In the genomic region with DNA sequence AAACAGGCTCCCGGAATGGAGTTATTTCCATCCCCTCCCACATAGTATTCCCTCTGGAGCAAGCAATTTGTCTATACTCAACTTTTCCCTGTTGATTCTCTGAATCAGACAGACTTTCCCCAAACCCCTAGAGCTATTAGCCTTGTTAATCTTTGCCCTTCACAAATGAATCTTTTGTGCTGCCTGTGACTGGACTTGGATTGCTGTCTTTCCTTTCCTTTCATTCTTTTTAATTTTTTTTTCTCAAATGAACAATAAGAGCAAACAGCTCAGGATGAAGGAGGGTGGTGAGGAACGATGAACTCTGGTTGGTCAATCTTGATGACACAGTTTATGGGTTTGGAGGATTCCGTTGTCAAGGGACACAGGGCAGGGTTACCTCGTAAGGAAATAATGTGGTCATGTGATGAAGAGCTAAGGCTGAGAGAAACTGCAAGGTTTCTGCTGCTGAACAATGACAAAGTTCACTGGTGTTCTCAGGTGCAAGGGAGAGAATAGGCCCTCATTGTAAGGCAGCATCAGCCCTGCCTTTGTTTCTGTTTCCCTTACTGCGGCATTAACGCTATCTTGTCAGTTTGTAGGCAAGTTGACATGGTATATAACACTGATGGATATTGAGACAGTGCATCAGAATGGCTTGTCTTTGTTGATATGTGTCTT, we compare ENCODE assay signal across 13 cellular contexts.
DNase-seq lines count a peak whose midpoint lies in the region; ATAC-seq and TF ChIP-seq lines count a peak whose summit lies in the region.
"Had no signal": no experiment of that assay in that cellular context is flagged by ENCODE, and none has a peak within 500 bp of the region (broad histone marks: within the 10 kb centered on the region; RNA-seq: fewer than 3 reads in every experiment).

No MANE protein-coding gene starts in this region.

- CTCF ChIA-PET in activated naive CD4-positive, alpha-beta T cell treated with anti-CD3 and anti-CD28 coated beads, Interleukin-2, amount 10 ng/mL, durations not matched to agents 7 days and 5 days (lab: Charles Lee): no interaction called here

- H3K27ac ChIP-seq in right atrium auricular region: no peak overlapping the region
- H3K27ac ChIP-seq: neutrophil had no signal

- no peak for TF ChIP-seq CTCF in right atrium auricular region (IDR thresholded peaks at IDR 0.05)

- no peaks in the 10 kb centered on the region for H3K27me3 Mint-ChIP-seq in activated naive CD4-positive, alpha-beta T cell treated with anti-CD3 and anti-CD28 coated beads, Interleukin-2, amount 10 ng/mL, durations not matched to agents 7 days and 5 days
- H3K27me3 Mint-ChIP-seq: effector memory CD8-positive, alpha-beta T cell had no signal

- in situ Hi-C loops in SK-MEL-5 (cut with HindIII; ENCODE audit: low pct_unique_long_range_greater_than_20kb, low sequenced_read_pairs): no loop called here

- H3K36me3 Mint-ChIP-seq in activated naive CD4-positive, alpha-beta T cell treated with anti-CD3 and anti-CD28 coated beads, Interleukin-2, amount 10 ng/mL, durations not matched to agents 7 days and 5 days: no peaks in the 10 kb centered on the region
- H3K36me3 Mint-ChIP-seq: activated naive CD8-positive, alpha-beta T cell had no signal

- no peaks in the 10 kb centered on the region for H3K27me3 ChIP-seq in right atrium auricular region
- H3K27me3 ChIP-seq: neutrophil had no signal

- no peaks in the 10 kb centered on the region for H3K9me3 ChIP-seq in right atrium auricular region
- H3K9me3 ChIP-seq: neutrophil had no signal

- H3K36me3 ChIP-seq in right atrium auricular region: no peaks in the 10 kb centered on the region
- H3K36me3 ChIP-seq: neutrophil had no signal

- peaks cover 3% of the 10 kb centered on the region for H3K9me3 Mint-ChIP-seq in activated naive CD4-positive, alpha-beta T cell treated with anti-CD3 and anti-CD28 coated beads, Interleukin-2, amount 10 ng/mL, durations not matched to agents 7 days and 5 days
- H3K9me3 Mint-ChIP-seq: T-helper 1 cell treated with Interleukin-12 subunit alpha and Interleukin-12 subunit beta and Interleukin-4 antibody, amounts not matched to agents 30 μg/mL and 1 μg/mL, for 36 hours had no signal

- DNase-seq in left ventricle myocardium superior (no peak), right atrium auricular region (ENCODE audit: low spot score) (no peak), SK-MEL-5 (ENCODE audit: low read depth, low spot score) (peak; percentile 91), globus pallidus (ENCODE audit: low spot score) (peak; percentile 48), superior temporal gyrus (ENCODE audit: extremely low spot score) (peak; percentile 51)
- DNase-seq in activated naive CD4-positive, alpha-beta T cell treated with anti-CD3 and anti-CD28 coated beads, Interleukin-2, amount 10 ng/mL, durations not matched to agents 7 days and 5 days: no peak
- DNase-seq: activated CD8-positive, alpha-beta memory T cell treated with anti-CD3 and anti-CD28 coated beads for 24 hours; effector memory CD8-positive, alpha-beta T cell had no signal

- ATAC-seq in left ventricle myocardium superior (peak; percentile 28), HG02852 (IDR thresholded peaks at IDR 0.05; ENCODE audit: unreplicated experiment) (no peak), GM19452 (IDR thresholded peaks at IDR 0.05; ENCODE audit: unreplicated experiment) (no peak)
- ATAC-seq: effector memory CD8-positive, alpha-beta T cell had no signal

- intact Hi-C loops in left ventricle myocardium superior (cut with micrococcal nuclease): no loop called here

- H3K4me1 ChIP-seq in right atrium auricular region: no peaks in the 10 kb centered on the region

- no peak overlapping the region for H3K4me3 Mint-ChIP-seq in activated naive CD4-positive, alpha-beta T cell treated with anti-CD3 and anti-CD28 coated beads, Interleukin-2, amount 10 ng/mL, durations not matched to agents 7 days and 5 days
- H3K4me3 Mint-ChIP-seq: activated naive CD8-positive, alpha-beta T cell; effector memory CD8-positive, alpha-beta T cell; T-helper 1 cell treated with Interleukin-12 subunit alpha and Interleukin-12 subunit beta and Interleukin-4 antibody, amounts not matched to agents 30 μg/mL and 1 μg/mL, for 36 hours had no signal

- H3K27ac Mint-ChIP-seq in activated naive CD4-positive, alpha-beta T cell treated with anti-CD3 and anti-CD28 coated beads, Interleukin-2, amount 10 ng/mL, durations not matched to agents 7 days and 5 days: no peak overlapping the region
- H3K27ac Mint-ChIP-seq: activated naive CD8-positive, alpha-beta T cell; effector memory CD8-positive, alpha-beta T cell; T-helper 1 cell treated with Interleukin-12 subunit alpha and Interleukin-12 subunit beta and Interleukin-4 antibody, amounts not matched to agents 30 μg/mL and 1 μg/mL, for 36 hours had no signal

- H3K4me1 Mint-ChIP-seq in activated naive CD4-positive, alpha-beta T cell treated with anti-CD3 and anti-CD28 coated beads, Interleukin-2, amount 10 ng/mL, durations not matched to agents 7 days and 5 days: no peaks in the 10 kb centered on the region

- H3K4me3 ChIP-seq in right atrium auricular region: no peak overlapping the region

Comparison
In these comparisons a context has a peak if more than half of its experiments do, and no peak if none do; other contexts are left out.
1. DNase-seq: peak in SK-MEL-5 (single experiment), globus pallidus (single experiment) and superior temporal gyrus (single experiment); none in left ventricle myocardium superior (single experiment), right atrium auricular region (single experiment) and activated naive CD4-positive, alpha-beta T cell treated with anti-CD3 and anti-CD28 coated beads, Interleukin-2, amount 10 ng/mL, durations not matched to agents 7 days and 5 days (single experiment).